16 cellular contexts compared by ENCODE assay signal in genomic region chr19:19204181-19204580, GRCh38. TPM values are rescaled to one million over a fixed set of nuclear protein-coding genes. Genes with fewer than 3 reads are reported as not detected.
A peak's percentile ranks its signal among the peaks of the same experiment; 100 is the strongest.
DNase-seq lines count a peak whose midpoint lies in the region; ATAC-seq and TF ChIP-seq lines count a peak whose summit lies in the region.
"Had no signal": no experiment of that assay in that cellular context is flagged by ENCODE, and none has a peak within 500 bp of the region (broad histone marks: within the 10 kb centered on the region; RNA-seq: fewer than 3 reads in every experiment).

No MANE protein-coding gene starts in this region.

- DNase-seq in activated naive CD8-positive, alpha-beta T cell treated with anti-CD3 and anti-CD28 coated beads for 36 hours, result no peak
- no peak for DNase-seq in T-helper 17 cell
- DNase-seq in glutamatergic neuron, result no peak
- DNase-seq in stimulated activated naive CD8-positive, alpha-beta T cell treated with anti-CD3 and anti-CD28 coated beads, Interleukin-15, amount 100 ng/mL, for 72 hours, result no peak
- no peak for DNase-seq in stimulated activated CD4-positive, alpha-beta T cell treated with anti-CD3 and anti-CD28 coated beads, Interleukin-1b, Interleukin-23, amount 100 ng/mL, for 48 hours
- no peak for DNase-seq in HUDEP-2 (lab: John Stamatoyannopoulos, UW; ENCODE audit: unreplicated experiment in 76 of 76)
- no peak for DNase-seq in NCI-H69 (lab: John Stamatoyannopoulos, UW)
- DNase-seq: foreskin fibroblast; mucosa of descending colon; NCI-H1092 treated with DMSO at 0.1 percent for 48 hours; NCI-H226; stimulated activated CD4-positive, alpha-beta T cell treated with anti-CD3 and anti-CD28 coated beads, Interleukin-4, amount 100 ng/mL, for 4 hours; stomach had no signal

- no peaks in the 10 kb centered on the region for H3K27me3 Mint-ChIP-seq in activated naive CD8-positive, alpha-beta T cell
- peaks cover 8% of the 10 kb centered on the region for H3K27me3 Mint-ChIP-seq in activated naive CD8-positive, alpha-beta T cell treated with anti-CD3 and anti-CD28 coated beads for 36 hours
- H3K27me3 Mint-ChIP-seq in T-helper 17 cell (no peaks in the 10 kb centered on the region), glutamatergic neuron (ENCODE audit: unreplicated experiment) (peaks cover 16% of the 10 kb centered on the region)
- peaks cover 16% of the 10 kb centered on the region for H3K27me3 Mint-ChIP-seq in stimulated activated naive CD8-positive, alpha-beta T cell treated with anti-CD3 and anti-CD28 coated beads, Interleukin-15, amount 100 ng/mL, for 72 hours

- ATAC-seq in T-helper 17 cell, result no peak
- ATAC-seq in stimulated activated naive CD8-positive, alpha-beta T cell treated with anti-CD3 and anti-CD28 coated beads, Interleukin-15, amount 100 ng/mL, for 72 hours, result no peak

- H3K9me3 ChIP-seq in T-helper 17 cell (ENCODE audit: control insufficient read depth, low read length, poor library complexity, severe bottlenecking), result no peaks in the 10 kb centered on the region
- H3K9me3 ChIP-seq: mucosa of descending colon, stomach had no signal

- TF ChIP-seq CTCF in glutamatergic neuron (IDR thresholded peaks at IDR 0.05; ENCODE audit: partially characterized antibody, unreplicated experiment), result no peak

- H3K4me1 Mint-ChIP-seq in activated naive CD8-positive, alpha-beta T cell (ENCODE audit: low read depth), result peaks cover 22% of the 10 kb centered on the region
- H3K4me1 Mint-ChIP-seq in activated naive CD8-positive, alpha-beta T cell treated with anti-CD3 and anti-CD28 coated beads for 36 hours, result peaks cover 19% of the 10 kb centered on the region
- peaks cover 30% of the 10 kb centered on the region for H3K4me1 Mint-ChIP-seq in T-helper 17 cell
- peaks cover 13% of the 10 kb centered on the region for H3K4me1 Mint-ChIP-seq in glutamatergic neuron (ENCODE audit: low read depth, unreplicated experiment)
- H3K4me1 Mint-ChIP-seq in stimulated activated naive CD8-positive, alpha-beta T cell treated with anti-CD3 and anti-CD28 coated beads, Interleukin-15, amount 100 ng/mL, for 72 hours, result peaks cover 32% of the 10 kb centered on the region

- H3K4me3 Mint-ChIP-seq in activated naive CD8-positive, alpha-beta T cell, result peak overlapping the region; percentile 96
- H3K4me3 Mint-ChIP-seq in activated naive CD8-positive, alpha-beta T cell treated with anti-CD3 and anti-CD28 coated beads for 36 hours, result no peak overlapping the region
- H3K4me3 Mint-ChIP-seq in T-helper 17 cell, result peak overlapping the region; percentile 47
- H3K4me3 Mint-ChIP-seq in glutamatergic neuron (ENCODE audit: unreplicated experiment), result peak overlapping the region; percentile 61
- peak overlapping the region; percentile 92 to 94 for H3K4me3 Mint-ChIP-seq in stimulated activated naive CD8-positive, alpha-beta T cell treated with anti-CD3 and anti-CD28 coated beads, Interleukin-15, amount 100 ng/mL, for 72 hours

- H3K27ac Mint-ChIP-seq in activated naive CD8-positive, alpha-beta T cell, result no peak overlapping the region
- H3K27ac Mint-ChIP-seq in activated naive CD8-positive, alpha-beta T cell treated with anti-CD3 and anti-CD28 coated beads for 36 hours, result no peak overlapping the region
- H3K27ac Mint-ChIP-seq in T-helper 17 cell (no peak overlapping the region), glutamatergic neuron (ENCODE audit: unreplicated experiment) (no peak overlapping the region)
- H3K27ac Mint-ChIP-seq in stimulated activated naive CD8-positive, alpha-beta T cell treated with anti-CD3 and anti-CD28 coated beads, Interleukin-15, amount 100 ng/mL, for 72 hours, result no peak overlapping the region

- H3K36me3 Mint-ChIP-seq in activated naive CD8-positive, alpha-beta T cell, result no peaks in the 10 kb centered on the region
- H3K36me3 Mint-ChIP-seq in activated naive CD8-positive, alpha-beta T cell treated with anti-CD3 and anti-CD28 coated beads for 36 hours, result peaks cover 19% of the 10 kb centered on the region
- no peaks in the 10 kb centered on the region for H3K36me3 Mint-ChIP-seq in T-helper 17 cell (ENCODE audit: low read depth)
- H3K36me3 Mint-ChIP-seq in glutamatergic neuron (ENCODE audit: unreplicated experiment), result no peaks in the 10 kb centered on the region

- H3K9me3 Mint-ChIP-seq in activated naive CD8-positive, alpha-beta T cell (ENCODE audit: low read depth), result no peaks in the 10 kb centered on the region
- H3K9me3 Mint-ChIP-seq in activated naive CD8-positive, alpha-beta T cell treated with anti-CD3 and anti-CD28 coated beads for 36 hours, result no peaks in the 10 kb centered on the region
- H3K9me3 Mint-ChIP-seq in glutamatergic neuron (ENCODE audit: unreplicated experiment), result peaks cover 6% of the 10 kb centered on the region
- H3K9me3 Mint-ChIP-seq in stimulated activated naive CD8-positive, alpha-beta T cell treated with anti-CD3 and anti-CD28 coated beads, Interleukin-15, amount 100 ng/mL, for 72 hours, result peaks cover 0 to 13% of the 10 kb centered on the region in 2 donors

RNA-seq across cellular contexts. Expression of gene NR2C2AP, which starts 1.0 kb away (rescaled TPM):
- total RNA-seq in activated naive CD8-positive, alpha-beta T cell treated with anti-CD3 and anti-CD28 coated beads for 36 hours, result 10 to 100 TPM; 46.0 to 47.6 TPM
- total RNA-seq in T-helper 17 cell, result 10 to 100 TPM; 15.0 to 17.3 TPM
- 5.5 TPM for total RNA-seq in glutamatergic neuron (ENCODE audit: unreplicated experiment)

RNA-seq across cellular contexts. Expression of gene NCAN, which starts 7.6 kb away (rescaled TPM):
- not detected for total RNA-seq in activated naive CD8-positive, alpha-beta T cell treated with anti-CD3 and anti-CD28 coated beads for 36 hours
- total RNA-seq in T-helper 17 cell (not detected), glutamatergic neuron (ENCODE audit: unreplicated experiment) (186 TPM)
- total RNA-seq: activated CD8-positive, alpha-beta memory T cell treated with anti-CD3 and anti-CD28 coated beads for 36 hours; HT1080 had no signal

RNA-seq across cellular contexts. Expression of gene RFXANK, which starts 12.1 kb away (rescaled TPM):
- total RNA-seq in activated naive CD8-positive, alpha-beta T cell treated with anti-CD3 and anti-CD28 coated beads for 36 hours, result 10 to 100 TPM; 84.6 to 85.4 TPM
- total RNA-seq in T-helper 17 cell, result 10 to 100 TPM; 61.9 to 69.2 TPM
- total RNA-seq in glutamatergic neuron (ENCODE audit: unreplicated experiment), result 73.5 TPM

RNA-seq across cellular contexts. Expression of gene BORCS8, which starts 12.2 kb away (rescaled TPM):
- 10 to 100 TPM; 29.8 to 31.1 TPM for total RNA-seq in activated naive CD8-positive, alpha-beta T cell treated with anti-CD3 and anti-CD28 coated beads for 36 hours
- total RNA-seq in T-helper 17 cell, result 10 to 100 TPM; 27.4 to 30.8 TPM
- total RNA-seq in glutamatergic neuron (ENCODE audit: unreplicated experiment), result 20.5 TPM

RNA-seq across cellular contexts. Expression of gene MEF2B, which starts 34.1 kb away (rescaled TPM):
- 1 to 10 TPM; 1.6 to 2.3 TPM for total RNA-seq in activated naive CD8-positive, alpha-beta T cell treated with anti-CD3 and anti-CD28 coated beads for 36 hours
- 1 to 10 TPM; 1.3 to 3.5 TPM for total RNA-seq in T-helper 17 cell
- 1.7 TPM for total RNA-seq in glutamatergic neuron (ENCODE audit: unreplicated experiment)
- total RNA-seq: HT1080 had no signal

Comparison
In these comparisons a context has a peak if more than half of its experiments do, and no peak if none do; other contexts are left out.
1. RNA of gene NCAN, which starts 7.6 kb away (total RNA-seq): 186 TPM in glutamatergic neuron (single experiment); not detected in T-helper 17 cell and not detected in activated naive CD8-positive, alpha-beta T cell treated with anti-CD3 and anti-CD28 coated beads for 36 hours; every median in the first group is over 100 times any median in the second.